7 cellular contexts compared by ENCODE assay signal in genomic region chr6:28981833-28982475, GRCh38. TPM values are rescaled to one million over a fixed set of nuclear protein-coding genes. Genes with fewer than 3 reads are reported as not detected.
DNase-seq lines count a peak whose midpoint lies in the region; ATAC-seq and TF ChIP-seq lines count a peak whose summit lies in the region.

No MANE protein-coding gene starts in this region.

- peak; percentile 67 for ATAC-seq in GM18511 (IDR thresholded peaks at IDR 0.05; ENCODE audit: unreplicated experiment)
- ATAC-seq in HG03342 (IDR thresholded peaks at IDR 0.05; ENCODE audit: unreplicated experiment) = peak; percentile 42

- H3K36me3 ChIP-seq in liver (ENCODE audit: control insufficient read depth in 4 of 4, insufficient read depth in 3 of 4, low read depth in 1 of 4, low read length in 3 of 4) = peaks cover 0 to 1% (median 0%) of the 10 kb centered on the region in 4 donors

- DNase-seq in NCI-H526 (lab: John Stamatoyannopoulos, UW) (peak; percentile 82 to 84), dorsolateral prefrontal cortex (peak; percentile 38 to 82 (median 66))
- peak; percentile 69 to 73 for DNase-seq in activated CD4-positive, alpha-beta T cell treated with anti-CD3 and anti-CD28 coated beads, Interleukin-2, amount 50 U/mL, for 4 hours
- DNase-seq in stimulated activated CD4-positive, alpha-beta T cell treated with anti-CD3 and anti-CD28 coated beads, Interleukin-2, amount 100 ng/mL, for 48 hours = peak; percentile 75 to 77

- TF ChIP-seq CTCF in dorsolateral prefrontal cortex (IDR thresholded peaks at IDR 0.05 in 54 of 56, conservative IDR thresholded peaks at IDR 0.05 in 2 of 56; ENCODE audit: low read depth in 1 of 56, partially characterized antibody in 56 of 56) (peak in 26 of 56 donors; percentile 1 to 60 (median 19)), liver (IDR thresholded peaks at IDR 0.05; ENCODE audit: low read depth, low read length, missing input control) (no peak)

- intact Hi-C loops in dorsolateral prefrontal cortex (cut with DNase I) = loop anchor here (1.0 to 10.0 kb wide), 7 partner anchors 35 to 143 kb away; no protein-coding TSS in a partner anchor

- H3K27ac ChIP-seq in dorsolateral prefrontal cortex = peak overlapping the region; percentile 5 to 96 (median 86)
- peak overlapping the region; percentile 84 to 88 for H3K27ac ChIP-seq in liver (ENCODE audit: low read depth in 1 of 2, low read length in 2 of 2)

- no peaks in the 10 kb centered on the region for H3K9me3 ChIP-seq in liver (ENCODE audit: control insufficient read depth in 4 of 4, low read length in 3 of 4)

- peak overlapping the region; percentile 49 to 98 (median 81) for H3K4me3 ChIP-seq in dorsolateral prefrontal cortex
- H3K4me3 ChIP-seq in liver (ENCODE audit: low read depth in 1 of 3, low read length in 3 of 3) = peak overlapping the region; percentile 60 to 98 (median 84)

- peak; percentile 20 to 32 for TF ChIP-seq RAD21 in liver (IDR thresholded peaks at IDR 0.05)

- under 1% methylated on average over 23 of the region's 23 CpGs for WGBS in liver

- H3K27me3 ChIP-seq in dorsolateral prefrontal cortex = no peaks in the 10 kb centered on the region
- H3K27me3 ChIP-seq in liver (ENCODE audit: control insufficient read depth in 4 of 4, insufficient read depth in 4 of 4, low read length in 3 of 4) = no peaks in the 10 kb centered on the region

- peaks cover 2 to 29% (median 10%) of the 10 kb centered on the region in 4 donors for H3K4me1 ChIP-seq in liver (ENCODE audit: control insufficient read depth in 4 of 4, insufficient read depth in 4 of 4, low read length in 3 of 4)

- H3K9ac ChIP-seq in liver (ENCODE audit: low read depth in 1 of 2, low read length in 2 of 2) = peak overlapping the region; percentile 44 to 93

TF ChIP-seq in liver, 16 proteins besides CTCF, POLR2A, EP300 and RAD21:
- TF ChIP-seq GABPA (IDR thresholded peaks at IDR 0.05 in 1 of 2, conservative IDR thresholded peaks at IDR 0.05 in 1 of 2) (no peak), ZBTB33 (IDR thresholded peaks at IDR 0.05) (peak; percentile 32), RXRA (IDR thresholded peaks at IDR 0.05) (peak in 1 of 2 donors; percentile 66), ATF3 (IDR thresholded peaks at IDR 0.05) (peak; percentile 100), HNF4G (IDR thresholded peaks at IDR 0.05) (no peak), JUND (IDR thresholded peaks at IDR 0.05) (peak in 1 of 2 donors; percentile 47), YY1 (IDR thresholded peaks at IDR 0.05) (peak; percentile 27), TAF1 (conservative IDR thresholded peaks at IDR 0.05) (no peak), FOXA1 (IDR thresholded peaks at IDR 0.05) (peak; percentile 69), FOXA2 (IDR thresholded peaks at IDR 0.05) (peak; percentile 65), HNF4A (conservative IDR thresholded peaks at IDR 0.05) (no peak), EGR1 (IDR thresholded peaks at IDR 0.05; ENCODE audit: low read depth in 2 of 2) (peak in 1 of 2 donors; percentile 1), SP1 (IDR thresholded peaks at IDR 0.05) (no peak), NR2F2 (IDR thresholded peaks at IDR 0.05) (peak; percentile 45)
- TF ChIP-seq, protein P1, sequence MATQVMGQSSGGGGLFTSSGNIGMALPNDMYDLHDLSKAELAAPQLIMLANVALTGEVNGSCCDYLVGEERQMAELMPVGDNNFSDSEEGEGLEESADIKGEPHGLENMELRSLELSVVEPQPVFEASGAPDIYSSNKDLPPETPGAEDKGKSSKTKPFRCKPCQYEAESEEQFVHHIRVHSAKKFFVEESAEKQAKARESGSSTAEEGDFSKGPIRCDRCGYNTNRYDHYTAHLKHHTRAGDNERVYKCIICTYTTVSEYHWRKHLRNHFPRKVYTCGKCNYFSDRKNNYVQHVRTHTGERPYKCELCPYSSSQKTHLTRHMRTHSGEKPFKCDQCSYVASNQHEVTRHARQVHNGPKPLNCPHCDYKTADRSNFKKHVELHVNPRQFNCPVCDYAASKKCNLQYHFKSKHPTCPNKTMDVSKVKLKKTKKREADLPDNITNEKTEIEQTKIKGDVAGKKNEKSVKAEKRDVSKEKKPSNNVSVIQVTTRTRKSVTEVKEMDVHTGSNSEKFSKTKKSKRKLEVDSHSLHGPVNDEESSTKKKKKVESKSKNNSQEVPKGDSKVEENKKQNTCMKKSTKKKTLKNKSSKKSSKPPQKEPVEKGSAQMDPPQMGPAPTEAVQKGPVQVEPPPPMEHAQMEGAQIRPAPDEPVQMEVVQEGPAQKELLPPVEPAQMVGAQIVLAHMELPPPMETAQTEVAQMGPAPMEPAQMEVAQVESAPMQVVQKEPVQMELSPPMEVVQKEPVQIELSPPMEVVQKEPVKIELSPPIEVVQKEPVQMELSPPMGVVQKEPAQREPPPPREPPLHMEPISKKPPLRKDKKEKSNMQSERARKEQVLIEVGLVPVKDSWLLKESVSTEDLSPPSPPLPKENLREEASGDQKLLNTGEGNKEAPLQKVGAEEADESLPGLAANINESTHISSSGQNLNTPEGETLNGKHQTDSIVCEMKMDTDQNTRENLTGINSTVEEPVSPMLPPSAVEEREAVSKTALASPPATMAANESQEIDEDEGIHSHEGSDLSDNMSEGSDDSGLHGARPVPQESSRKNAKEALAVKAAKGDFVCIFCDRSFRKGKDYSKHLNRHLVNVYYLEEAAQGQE (IDR thresholded peaks at IDR 0.05) = no peak
- TF ChIP-seq, protein P2, sequence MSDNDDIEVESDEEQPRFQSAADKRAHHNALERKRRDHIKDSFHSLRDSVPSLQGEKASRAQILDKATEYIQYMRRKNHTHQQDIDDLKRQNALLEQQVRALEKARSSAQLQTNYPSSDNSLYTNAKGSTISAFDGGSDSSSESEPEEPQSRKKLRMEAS (IDR thresholded peaks at IDR 0.05) = peak; percentile 67

RNA-seq across cellular contexts. Expression of gene ZNF311, which starts 23.2 kb away (rescaled TPM):
- total RNA-seq in dorsolateral prefrontal cortex = 1 to 10 TPM in 21 of 120 experiments, under 1 TPM in 96, not detected in 3; 0.16 to 1.7 (median 0.59) TPM
- 1 to 10 TPM in 1 of 2 donors, under 1 TPM in 1; 0.42 to 1.1 TPM for total RNA-seq in liver
- polyA plus RNA-seq in liver = under 1 TPM; 0.19 to 0.31 TPM

RNA-seq across cellular contexts. Expression of gene TRIM27, which starts 58.2 kb away (rescaled TPM):
- 10 to 100 TPM; 31.7 to 61.4 (median 42.6) TPM for total RNA-seq in dorsolateral prefrontal cortex
- 10 to 100 TPM; 27.3 to 63.3 TPM for total RNA-seq in liver
- 10 to 100 TPM; 19.6 to 37.7 TPM for polyA plus RNA-seq in liver

Comparison
In these comparisons a context has a peak if more than half of its experiments do, and no peak if none do; other contexts are left out.
1. Peak in every context shown above with its lines: DNase-seq, ATAC-seq, H3K4me3 ChIP-seq and H3K27ac ChIP-seq.